Comparison of ENCODE assay signal across 16 cellular contexts in genomic region chr17:75252039-75252816, GRCh38. TPM values are rescaled to one million over a fixed set of nuclear protein-coding genes. Genes with fewer than 3 reads are reported as not detected.
DNase-seq lines count a peak whose midpoint lies in the region; ATAC-seq lines count a peak whose summit lies in the region.
"Had no signal": no experiment of that assay in that cellular context is flagged by ENCODE, and none has a peak within 500 bp of the region (broad histone marks: within the 10 kb centered on the region; RNA-seq: fewer than 3 reads in every experiment).

No MANE protein-coding gene starts in this region.

- no peak for ATAC-seq in T-helper 17 cell
- ATAC-seq in central memory CD8-positive, alpha-beta T cell (replicated peaks; ENCODE audit: extremely low read depth, poor library complexity, severe bottlenecking): no peak
- no peak for ATAC-seq in stimulated activated effector memory CD8-positive, alpha-beta T cell treated with anti-CD3 and anti-CD28 coated beads, Interleukin-12 subunit alpha, Interleukin-12 subunit beta, amount 100 ng/mL, for 72 hours
- ATAC-seq in HG03108 (IDR thresholded peaks at IDR 0.05; ENCODE audit: unreplicated experiment): no peak
- ATAC-seq: activated CD4-positive, CD25-positive, alpha-beta regulatory T cell treated with anti-CD3 and anti-CD28 coated beads, Interleukin-2, amount 50 U/mL, for 24 hours; left ventricle myocardium superior had no signal

- H3K4me3 Mint-ChIP-seq in activated T-cell treated with anti-CD3 and anti-CD28 coated beads, Interleukin-2, amount 50 U/mL, for 24 hours: no peak overlapping the region
- H3K4me3 Mint-ChIP-seq in T-helper 17 cell: peak overlapping the region; percentile 61
- peak overlapping the region; percentile 61 for H3K4me3 Mint-ChIP-seq in central memory CD8-positive, alpha-beta T cell
- H3K4me3 Mint-ChIP-seq in stimulated activated effector memory CD8-positive, alpha-beta T cell treated with anti-CD3 and anti-CD28 coated beads, Interleukin-12 subunit alpha, Interleukin-12 subunit beta, amount 100 ng/mL, for 72 hours: peak overlapping the region; percentile 64

- H3K27ac Mint-ChIP-seq in activated T-cell treated with anti-CD3 and anti-CD28 coated beads, Interleukin-2, amount 50 U/mL, for 24 hours: peak overlapping the region; percentile 89
- H3K27ac Mint-ChIP-seq in T-helper 17 cell: peak overlapping the region; percentile 72
- peak overlapping the region; percentile 79 for H3K27ac Mint-ChIP-seq in central memory CD8-positive, alpha-beta T cell (ENCODE audit: low read depth)
- H3K27ac Mint-ChIP-seq in stimulated activated effector memory CD8-positive, alpha-beta T cell treated with anti-CD3 and anti-CD28 coated beads, Interleukin-12 subunit alpha, Interleukin-12 subunit beta, amount 100 ng/mL, for 72 hours: peak overlapping the region; percentile 84

- H3K9me3 Mint-ChIP-seq in activated T-cell treated with anti-CD3 and anti-CD28 coated beads, Interleukin-2, amount 50 U/mL, for 24 hours: no peaks in the 10 kb centered on the region
- no peaks in the 10 kb centered on the region for H3K9me3 Mint-ChIP-seq in central memory CD8-positive, alpha-beta T cell
- no peaks in the 10 kb centered on the region for H3K9me3 Mint-ChIP-seq in stimulated activated effector memory CD8-positive, alpha-beta T cell treated with anti-CD3 and anti-CD28 coated beads, Interleukin-12 subunit alpha, Interleukin-12 subunit beta, amount 100 ng/mL, for 72 hours

- H3K27me3 Mint-ChIP-seq in activated T-cell treated with anti-CD3 and anti-CD28 coated beads, Interleukin-2, amount 50 U/mL, for 24 hours: no peaks in the 10 kb centered on the region
- H3K27me3 Mint-ChIP-seq in T-helper 17 cell: no peaks in the 10 kb centered on the region
- H3K27me3 Mint-ChIP-seq in central memory CD8-positive, alpha-beta T cell: no peaks in the 10 kb centered on the region

- peaks cover 28% of the 10 kb centered on the region for H3K36me3 Mint-ChIP-seq in activated T-cell treated with anti-CD3 and anti-CD28 coated beads, Interleukin-2, amount 50 U/mL, for 24 hours (ENCODE audit: low read depth)
- H3K36me3 Mint-ChIP-seq in T-helper 17 cell (ENCODE audit: low read depth): no peaks in the 10 kb centered on the region
- peaks cover 6% of the 10 kb centered on the region for H3K36me3 Mint-ChIP-seq in central memory CD8-positive, alpha-beta T cell (ENCODE audit: insufficient read depth)
- H3K36me3 Mint-ChIP-seq in stimulated activated effector memory CD8-positive, alpha-beta T cell treated with anti-CD3 and anti-CD28 coated beads, Interleukin-12 subunit alpha, Interleukin-12 subunit beta, amount 100 ng/mL, for 72 hours: peaks cover 46% of the 10 kb centered on the region

- peaks cover 88% of the 10 kb centered on the region for H3K4me1 Mint-ChIP-seq in activated T-cell treated with anti-CD3 and anti-CD28 coated beads, Interleukin-2, amount 50 U/mL, for 24 hours (ENCODE audit: low read depth)
- peaks cover 58% of the 10 kb centered on the region for H3K4me1 Mint-ChIP-seq in T-helper 17 cell
- peaks cover 68% of the 10 kb centered on the region for H3K4me1 Mint-ChIP-seq in central memory CD8-positive, alpha-beta T cell
- peaks cover 77% of the 10 kb centered on the region for H3K4me1 Mint-ChIP-seq in stimulated activated effector memory CD8-positive, alpha-beta T cell treated with anti-CD3 and anti-CD28 coated beads, Interleukin-12 subunit alpha, Interleukin-12 subunit beta, amount 100 ng/mL, for 72 hours

- DNase-seq in activated T-cell treated with anti-CD3 and anti-CD28 coated beads, Interleukin-2, amount 50 U/mL, for 24 hours: no peak
- no peak for DNase-seq in activated T-cell treated with anti-CD3 and anti-CD28 coated beads, Interleukin-2, amount 50 U/mL, for 1 hour
- DNase-seq in T-helper 17 cell (no peak), UCSD-AML1 (lab: John Stamatoyannopoulos, UW; ENCODE audit: unreplicated experiment) (no peak)
- no peak for DNase-seq in central memory CD8-positive, alpha-beta T cell (ENCODE audit: low spot score in 2 of 2)
- DNase-seq in stimulated activated effector memory CD8-positive, alpha-beta T cell treated with anti-CD3 and anti-CD28 coated beads, Interleukin-12 subunit alpha, Interleukin-12 subunit beta, amount 100 ng/mL, for 72 hours (ENCODE audit: low spot score in 2 of 2): no peak
- DNase-seq in stimulated activated naive CD4-positive, alpha-beta T cell (lab: John Stamatoyannopoulos, UW): no peak
- DNase-seq: activated T-cell treated with anti-CD3 and anti-CD28 coated beads for 4 hours; colonic mucosa; left ventricle myocardium superior; NCI-H1092 treated with DMSO at 0.1 percent for 48 hours; NCI-H748 treated with DMSO at 0.1 percent for 48 hours; stimulated activated CD4-positive, alpha-beta T cell treated with anti-CD3 and anti-CD28 coated beads, Interleukin-12 subunit alpha, Interleukin-12 subunit beta, amount 100 ng/mL, for 4 hours had no signal

- H3K9me3 ChIP-seq in T-helper 17 cell (ENCODE audit: control insufficient read depth, low read length, poor library complexity, severe bottlenecking): no peaks in the 10 kb centered on the region
- H3K9me3 ChIP-seq: ascending aorta, colonic mucosa had no signal

RNA-seq across cellular contexts. Expression of gene GGA3, which starts 9.2 kb away (rescaled TPM):
- total RNA-seq in T-helper 17 cell: 10 to 100 TPM; 85.4 to 89.1 TPM

RNA-seq across cellular contexts. Expression of gene MRPS7, which starts 9.5 kb away (rescaled TPM):
- total RNA-seq in T-helper 17 cell: 10 to 100 TPM; 33.9 to 35.6 TPM

RNA-seq across cellular contexts. Expression of gene MIF4GD, which starts 18.8 kb away (rescaled TPM):
- total RNA-seq in T-helper 17 cell: 10 to 100 TPM; 27.0 to 35.0 TPM

RNA-seq across cellular contexts. Expression of gene SLC25A19, which starts 37.0 kb away (rescaled TPM):
- 10 to 100 TPM; 13.7 to 15.1 TPM for total RNA-seq in T-helper 17 cell

RNA-seq across cellular contexts. Expression of gene NUP85, which starts 46.7 kb away (rescaled TPM):
- 10 to 100 TPM; 75.0 to 75.3 TPM for total RNA-seq in T-helper 17 cell
